8 cellular contexts compared by ENCODE assay signal in the genomic region with DNA sequence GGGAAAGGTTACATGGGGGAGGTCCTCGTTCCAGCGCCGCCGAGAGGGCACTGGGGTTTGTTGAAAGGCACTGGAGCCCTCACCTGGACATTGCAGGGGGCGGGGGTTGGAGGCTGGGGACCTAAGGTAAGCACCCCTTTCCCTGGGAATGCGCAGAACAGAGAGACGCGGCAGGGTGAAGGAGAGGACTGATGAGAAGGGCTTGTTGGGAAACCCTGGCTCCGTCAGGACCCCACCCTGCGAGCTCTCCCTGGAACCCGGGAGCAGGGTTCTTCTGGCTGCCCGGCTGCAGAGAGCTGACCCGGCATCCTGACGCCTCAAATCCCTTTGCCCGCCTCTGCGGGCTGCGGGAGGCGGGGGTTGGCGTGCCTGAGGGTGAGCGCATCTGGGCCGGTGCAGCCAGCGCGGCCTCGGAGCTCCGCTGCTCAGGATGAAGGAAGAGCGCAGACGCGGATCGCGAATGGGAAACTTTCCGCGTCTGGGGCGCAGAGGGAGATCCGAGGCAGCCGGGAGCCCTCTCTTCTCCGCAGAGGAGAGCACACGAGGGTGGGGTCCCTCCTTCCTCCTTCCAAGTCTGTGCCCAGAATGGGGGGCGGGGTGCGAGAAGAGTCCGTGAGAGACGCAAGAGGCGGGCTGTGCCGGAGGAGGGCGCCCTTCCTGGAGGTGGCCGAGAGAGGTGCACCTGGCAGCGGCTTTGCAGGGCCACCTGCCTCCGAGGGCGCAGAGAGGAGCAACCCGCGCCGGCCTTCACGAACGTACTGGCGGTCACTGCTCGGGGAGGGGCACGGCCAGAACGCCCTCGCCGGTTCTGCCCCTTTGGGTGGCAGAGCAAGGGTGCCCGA. TPM values are rescaled to one million over a fixed set of nuclear protein-coding genes. Genes with fewer than 3 reads are reported as not detected.
DNase-seq lines count a peak whose midpoint lies in the region; ATAC-seq, FAIRE-seq and TF ChIP-seq lines count a peak whose summit lies in the region.

No MANE protein-coding gene starts in this region.

- H2AFZ ChIP-seq in GM23248: no peak overlapping the region

- H3K9ac ChIP-seq in GM23248: no peak overlapping the region

- H3K4me3 ChIP-seq in GM23248 (no peak overlapping the region), Panc1 (ENCODE audit: low read depth in 2 of 2, low read length in 2 of 2) (no peak overlapping the region)

- no peaks in the 10 kb centered on the region for H3F3A ChIP-seq in GM23248 (ENCODE audit: insufficient read depth)

- H3K36me3 ChIP-seq in GM23248 (ENCODE audit: low read depth) (no peaks in the 10 kb centered on the region), Panc1 (ENCODE audit: control insufficient read depth, insufficient read depth, low read length) (no peaks in the 10 kb centered on the region)

- no peak for FAIRE-seq in RCC 7860 (lab: Jason Lieb, UNC)

- H3K4me2 ChIP-seq in GM23248 (ENCODE audit: unreplicated experiment): no peak overlapping the region

- H3K4me1 ChIP-seq in GM23248 (ENCODE audit: insufficient read depth) (no peaks in the 10 kb centered on the region), Panc1 (ENCODE audit: control insufficient read depth, insufficient read depth, low read length) (peaks cover 2% of the 10 kb centered on the region; the same call in 1 of the 2 replicates)

- TF ChIP-seq CTCF in Panc1 (IDR thresholded peaks at IDR 0.05): peak; percentile 66; the same call in 1 of the 2 replicates

- H3K27me3 ChIP-seq in GM23248 (replicated peaks; ENCODE audit: insufficient read depth) (peaks cover 70% of the 10 kb centered on the region), Panc1 (ENCODE audit: control insufficient read depth, insufficient read depth, low read length) (peaks cover 26% of the 10 kb centered on the region)

- POLR2A ChIA-PET in Panc1 (lab: Charles Lee): no interaction called here

- no peak overlapping the region for H3K27ac ChIP-seq in GM23248
- no peak overlapping the region for H3K27ac ChIP-seq in Panc1 (ENCODE audit: low read length)

- peak; percentile 44; the same call in 1 of the 2 replicates for ATAC-seq in Panc1
- peak; percentile 51 for ATAC-seq in Right ventricle myocardium superior (ENCODE audit: poor library complexity)

- BruUV-seq in Panc1 (replicated peaks; lab: Mats Ljungman, UMichigan): no TSS peak

- 2 to 3% methylated on average over 43 to 57 of the region's 60 CpGs for WGBS in GM23248 (ENCODE audit: low coverage in 1 of 2, low lambda C conversion rate in 2 of 2, missing lambda C conversion rate in 2 of 2), 2 experiments

- H3K9me3 ChIP-seq in GM23248 (ENCODE audit: low read depth) (no peaks in the 10 kb centered on the region), Panc1 (ENCODE audit: control insufficient read depth, insufficient read depth, low read depth, low read length) (no peaks in the 10 kb centered on the region)

- intact Hi-C loops in Panc1 (cut with micrococcal nuclease; ENCODE audit: unreplicated experiment) (loop anchor here (10.0 kb wide), 1 partner anchor 125 kb away; no protein-coding TSS in a partner anchor), Right ventricle myocardium superior (cut with DNase I) (no loop called here)

- CTCF ChIA-PET in Panc1 (lab: Charles Lee): interaction anchor here (0.7 kb wide), 1 partner anchor 35 kb away, joined by 3 read pairs; no protein-coding TSS in a partner anchor

- H4K20me1 ChIP-seq in GM23248 (ENCODE audit: insufficient read depth): no peaks in the 10 kb centered on the region

- in situ Hi-C loops in GM23248 (cut with MboI): loop anchor here (25.0 kb wide), 1 partner anchor 598 kb away; no protein-coding TSS in a partner anchor
- in situ Hi-C loops in Panc1 (cut with HindIII; ENCODE audit: low pct_unique_long_range_greater_than_20kb, low sequenced_read_pairs): no loop called here

- H3K79me2 ChIP-seq in GM23248 (ENCODE audit: insufficient read depth): no peaks in the 10 kb centered on the region

- DNase-seq in GM23248 (peak; percentile 48), Panc1 (ENCODE audit: low read depth, low spot score) (no peak), Right ventricle myocardium superior (peak; percentile 70), retina (peak; percentile 76), HuH-7.5 (ENCODE audit: low spot score) (no peak), mesenteric fat pad (ENCODE audit: low spot score) (no peak), RCC 7860 (ENCODE audit: low spot score) (no peak)
- no peak for DNase-seq in activated naive CD4-positive, alpha-beta T cell treated with anti-CD3 and anti-CD28 coated beads, Interleukin-2, amount 50 U/mL, for 16 hours

- H3K9me2 ChIP-seq in GM23248 (ENCODE audit: insufficient read depth): no peaks in the 10 kb centered on the region

RNA-seq across cellular contexts. Expression of gene IGSF21, which starts 2.4 kb away (rescaled TPM):
- total RNA-seq in GM23248 (2014; rRNA removed; shearing (Covaris generic)): not detected in 2 replicates
- not detected in 2 replicates for polyA plus RNA-seq in GM23248 (2016; fragmentation: Nextera tagmentation; extraction: Ambion mirVana)
- total RNA-seq in Panc1 (2021; ENCODE audit: unreplicated experiment) (not detected), Right ventricle myocardium superior (0.89 TPM), mesenteric fat pad (2.6 TPM)
- polyA plus RNA-seq in Panc1 (2012; ENCODE audit: insufficient read length): not detected

Comparison
In these comparisons a context has a peak if more than half of its experiments do, and no peak if none do; other contexts are left out.
1. DNase-seq: peak in GM23248 (single experiment), Right ventricle myocardium superior (single experiment) and retina (single experiment); none in Panc1 (single experiment), HuH-7.5 (single experiment), mesenteric fat pad (single experiment), RCC 7860 (single experiment) and activated naive CD4-positive, alpha-beta T cell treated with anti-CD3 and anti-CD28 coated beads, Interleukin-2, amount 50 U/mL, for 16 hours (single experiment).